ENCODE assay signal across 14 cellular contexts in genomic region chr22:39473856-39474255, GRCh38. TPM values are rescaled to one million over a fixed set of nuclear protein-coding genes. Genes with fewer than 3 reads are reported as not detected.
DNase-seq lines count a peak whose midpoint lies in the region; TF ChIP-seq lines count a peak whose summit lies in the region.
"Had no signal": no experiment of that assay in that cellular context is flagged by ENCODE, and none has a peak within 500 bp of the region (broad histone marks: within the 10 kb centered on the region; RNA-seq: fewer than 3 reads in every experiment).

No MANE protein-coding gene starts in this region.

- no peak overlapping the region for H3K4me3 Mint-ChIP-seq in HFFc6
- H3K4me3 Mint-ChIP-seq: T-cell had no signal

- no peak overlapping the region for H2BK5ac ChIP-seq in neuronal stem cell (ENCODE audit: low read length)

- H2BK120ac ChIP-seq in neuronal stem cell (ENCODE audit: low read depth, low read length) = no peak overlapping the region

- peak overlapping the region; percentile 39 for H3K18ac ChIP-seq in neuronal stem cell (ENCODE audit: low read length)

- H3K27me3 ChIP-seq in neuronal stem cell (ENCODE audit: control insufficient read depth in 3 of 3, insufficient read depth in 3 of 3, low read depth in 1 of 3, low read length in 3 of 3) (no peaks in the 10 kb centered on the region), MG63 (no peaks in the 10 kb centered on the region)
- H3K27me3 ChIP-seq: brain microvascular endothelial cell had no signal

- peaks cover 0 to 14% of the 10 kb centered on the region in 2 donors for H3K36me3 ChIP-seq in neuronal stem cell (replicated peaks in 1 of 2; ENCODE audit: control insufficient read depth in 2 of 2, insufficient read depth in 2 of 2, low read length in 2 of 2)
- no peaks in the 10 kb centered on the region for H3K36me3 ChIP-seq in MG63
- H3K36me3 ChIP-seq: brain microvascular endothelial cell had no signal

- no peak overlapping the region for H3K14ac ChIP-seq in neuronal stem cell (ENCODE audit: low read length)

- H3K9me3 ChIP-seq in neuronal stem cell (replicated peaks in 1 of 2; ENCODE audit: control insufficient read depth in 2 of 2, insufficient read depth in 1 of 2, low read depth in 1 of 2, low read length in 2 of 2) (no peaks in the 10 kb centered on the region), MG63 (no peaks in the 10 kb centered on the region)

- no peak overlapping the region for H4K8ac ChIP-seq in neuronal stem cell (ENCODE audit: low read depth, low read length)

- H3K9ac ChIP-seq in neuronal stem cell (ENCODE audit: low read depth, low read length, poor library complexity) = no peak overlapping the region

- TF ChIP-seq CTCF in HFFc6 (IDR thresholded peaks at IDR 0.05) = no peak

- peaks cover 8% of the 10 kb centered on the region for H3K79me1 ChIP-seq in neuronal stem cell (ENCODE audit: low read depth, low read length)

- H2AFZ ChIP-seq in neuronal stem cell (ENCODE audit: low read length) = no peak overlapping the region

- no peak overlapping the region for H4K91ac ChIP-seq in neuronal stem cell (ENCODE audit: low read depth, low read length, poor library complexity)

- peak overlapping the region; percentile 51 for H2AK5ac ChIP-seq in neuronal stem cell (ENCODE audit: low read depth, low read length)

- H3K27ac ChIP-seq in cingulate gyrus (ENCODE audit: low read depth, low read length) (peak overlapping the region; percentile 60), neuronal stem cell (replicated peaks; ENCODE audit: low read length) (no peak overlapping the region)
- H3K27ac ChIP-seq: brain microvascular endothelial cell had no signal

- H3K4me3 ChIP-seq in neuronal stem cell (ENCODE audit: low read length in 2 of 2) (no peak overlapping the region), MG63 (no peak overlapping the region)

- H3K4me1 ChIP-seq in neuronal stem cell (ENCODE audit: control insufficient read depth in 2 of 2, insufficient read depth in 1 of 2, low read depth in 1 of 2, low read length in 2 of 2) = peaks cover 54 to 57% of the 10 kb centered on the region in 2 donors

- H3K23ac ChIP-seq in neuronal stem cell (ENCODE audit: low read depth, low read length, poor library complexity) = no peak overlapping the region

- no CpG with 5 or more reads among the region's 5 CpGs for WGBS in neuronal stem cell (ENCODE audit: extremely low coverage in 2 of 2, insufficient read length in 2 of 2, insufficient replicate concordance in 1 of 2), 2 donors

- peaks cover 50% of the 10 kb centered on the region for H3K4me1 Mint-ChIP-seq in HFFc6 (ENCODE audit: low read depth)

- no peaks in the 10 kb centered on the region for H3K36me3 Mint-ChIP-seq in HFFc6 (ENCODE audit: low read depth)
- H3K36me3 Mint-ChIP-seq: T-cell had no signal

- H3K4ac ChIP-seq in neuronal stem cell (ENCODE audit: low read length) = no peak overlapping the region

- H2BK15ac ChIP-seq in neuronal stem cell (ENCODE audit: low read length) = no peak overlapping the region

- H3K27me3 Mint-ChIP-seq in HFFc6 (ENCODE audit: insufficient read depth) = peaks cover 3% of the 10 kb centered on the region
- H3K27me3 Mint-ChIP-seq: T-cell had no signal

- DNase-seq in HFFc6 (no peak), neuronal stem cell (ENCODE audit: low spot score) (no peak), putamen (ENCODE audit: low spot score) (no peak), GM19238 (ENCODE audit: insufficient read length, low spot score) (no peak), MG63 (no peak)
- DNase-seq: activated CD4-positive, CD25-positive, alpha-beta regulatory T cell; activated naive CD4-positive, alpha-beta T cell treated with Interleukin-2 at 50 U/mL for 16 hours; brain microvascular endothelial cell; effector memory CD4-positive, alpha-beta T cell; NCI-H2081 treated with DMSO at 0.1 percent for 48 hours; stimulated activated naive CD8-positive, alpha-beta T cell treated with anti-CD3 and anti-CD28 coated beads, Interleukin-15, Interleukin-2, amounts not matched to agents 100 U/mL and 50 U/mL, for 24 hours; T-cell had no signal

- peak overlapping the region; percentile 80; the same call in 1 of the 2 replicates for H3K27ac Mint-ChIP-seq in HFFc6
- H3K27ac Mint-ChIP-seq: T-cell had no signal

- H3K4me2 ChIP-seq in neuronal stem cell (ENCODE audit: insufficient read depth, low read length, poor library complexity, severe bottlenecking) = no peak overlapping the region

- no peak overlapping the region for H2BK12ac ChIP-seq in neuronal stem cell (ENCODE audit: low read length)

- no peaks in the 10 kb centered on the region for H3K9me3 Mint-ChIP-seq in HFFc6
- H3K9me3 Mint-ChIP-seq: T-cell had no signal

RNA-seq across cellular contexts. Expression of gene MGAT3, which starts 17.0 kb away (rescaled TPM):
- total RNA-seq in HFFc6 (2021; fragmentation: NEBNext Ultra II Directional; extraction: Animal tissue kit (Norgen Biotek cat#: 25700)) = not detected
- polyA plus RNA-seq in neuronal stem cell (2013, experiment 1 of 2) = 13.5 TPM
- 13.6 TPM for polyA plus RNA-seq in neuronal stem cell (2013, experiment 2 of 2)
- total RNA-seq in MG63 (2014; rRNA removed; shearing (Covaris generic); ENCODE audit: low replicate concordance) = 0.20 TPM in 1 of 2 replicates, not detected in the other
- total RNA-seq: lung microvascular endothelial cell had no signal

RNA-seq across cellular contexts. Expression of gene MIEF1, which starts 28.2 kb away (rescaled TPM):
- 10 to 100 TPM; 26.4 to 32.8 (median 28.7) TPM for total RNA-seq in HFFc6 (2021; fragmentation: NEBNext Ultra II Directional; extraction: Animal tissue kit (Norgen Biotek cat#: 25700))
- polyA plus RNA-seq in neuronal stem cell (2013, experiment 1 of 2) = 27.3 TPM
- polyA plus RNA-seq in neuronal stem cell (2013, experiment 2 of 2) = 27.0 TPM
- total RNA-seq in MG63 (2014; rRNA removed; shearing (Covaris generic); ENCODE audit: low replicate concordance) = 32.3 and 32.7 TPM in 2 replicates

RNA-seq across cellular contexts. Expression of gene ATF4, which starts 46.5 kb away (rescaled TPM):
- 100 to 1,000 TPM; 227 to 271 (median 249) TPM for total RNA-seq in HFFc6 (2021; fragmentation: NEBNext Ultra II Directional; extraction: Animal tissue kit (Norgen Biotek cat#: 25700))
- 261 TPM for polyA plus RNA-seq in neuronal stem cell (2013, experiment 1 of 2)
- polyA plus RNA-seq in neuronal stem cell (2013, experiment 2 of 2) = 254 TPM
- total RNA-seq in MG63 (2014; rRNA removed; shearing (Covaris generic); ENCODE audit: low replicate concordance) = 345 and 436 TPM in 2 replicates

RNA-seq across cellular contexts. Expression of gene RPS19BP1, which starts 58.7 kb away (rescaled TPM):
- total RNA-seq in HFFc6 (2021; fragmentation: NEBNext Ultra II Directional; extraction: Animal tissue kit (Norgen Biotek cat#: 25700)) = 10 to 100 TPM; 60.5 to 85.5 (median 75.9) TPM
- 48.7 TPM for polyA plus RNA-seq in neuronal stem cell (2013, experiment 1 of 2)
- 48.2 TPM for polyA plus RNA-seq in neuronal stem cell (2013, experiment 2 of 2)
- 138 and 161 TPM in 2 replicates for total RNA-seq in MG63 (2014; rRNA removed; shearing (Covaris generic); ENCODE audit: low replicate concordance)
